9 cellular contexts compared by ENCODE assay signal in the genomic region with DNA sequence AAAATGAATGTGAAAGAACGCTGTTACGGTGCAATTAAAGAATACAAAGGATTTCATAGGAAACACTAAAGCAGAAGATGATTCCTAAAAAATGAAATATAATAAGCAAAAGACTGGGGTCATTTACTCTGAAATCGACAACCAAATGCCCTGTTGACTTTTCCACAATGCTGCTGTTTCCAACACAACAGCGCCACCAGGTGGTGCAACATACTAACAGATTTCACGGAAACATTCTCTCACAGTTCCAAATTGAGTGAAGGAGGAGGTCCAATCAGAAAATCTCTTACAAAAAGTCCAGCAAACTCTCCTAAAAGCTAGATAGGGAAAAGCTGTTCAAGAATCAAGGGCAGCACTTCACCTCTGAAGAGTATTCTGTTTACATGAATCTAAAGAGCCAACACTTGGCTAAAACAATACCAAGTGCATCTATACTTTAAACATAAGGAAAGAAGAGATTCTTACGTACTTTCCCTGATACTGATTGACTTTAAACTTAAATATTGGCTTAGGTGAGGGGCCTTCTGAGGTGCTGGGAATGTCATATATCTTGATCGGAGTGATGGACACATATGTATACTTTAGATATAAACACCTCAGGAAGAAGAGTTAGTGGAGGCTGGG.
DNase-seq lines count a peak whose midpoint lies in the region; ATAC-seq and TF ChIP-seq lines count a peak whose summit lies in the region.
"Had no signal": no experiment of that assay in that cellular context is flagged by ENCODE, and none has a peak within 500 bp of the region (broad histone marks: within the 10 kb centered on the region; RNA-seq: fewer than 3 reads in every experiment).

No MANE protein-coding gene starts in this region.

- peak; percentile 78 for TF ChIP-seq CTCF in astrocyte of the spinal cord (IDR thresholded peaks at IDR 0.05; ENCODE audit: low read depth, low read length)

- in situ Hi-C loops in astrocyte of the spinal cord (cut with HindIII; ENCODE audit: low sequenced_read_pairs), result no loop called here

- ATAC-seq in HG02885 (IDR thresholded peaks at IDR 0.05; ENCODE audit: poor library complexity, unreplicated experiment), result no peak

- DNase-seq in NCI-H1417 (lab: John Stamatoyannopoulos, UW), result peak; percentile 16 to 68 (median 45)
- no peak for DNase-seq in NCI-H1417 treated with DMSO at 0.1 percent for 48 hours (lab: John Stamatoyannopoulos, UW)
- peak; percentile 7 for DNase-seq in NCI-H2029 (lab: John Stamatoyannopoulos, UW)
- peak; percentile 61 for DNase-seq in T1000 (lab: John Stamatoyannopoulos, UW)
- peak; percentile 83 for DNase-seq in astrocyte of the spinal cord (ENCODE audit: low read depth, low spot score)
- DNase-seq in hippocampal formation (lab: John Stamatoyannopoulos, UW), result peak; percentile 55 to 66
- DNase-seq in skeletal muscle cell (ENCODE audit: low read depth), result peak; percentile 41

- H3K4me3 ChIP-seq in astrocyte of the spinal cord (ENCODE audit: low read depth, low read length) (no peak overlapping the region), skeletal muscle cell (ENCODE audit: low read depth, low read length) (no peak overlapping the region)
- H3K4me3 ChIP-seq: BLaER1 had no signal
